ENCODE assay signal across 14 cellular contexts in genomic region chr1:154716012-154716411, GRCh38.
A peak's percentile ranks its signal among the peaks of the same experiment; 100 is the strongest.
DNase-seq lines count a peak whose midpoint lies in the region; ATAC-seq and TF ChIP-seq lines count a peak whose summit lies in the region.
"Had no signal": no experiment of that assay in that cellular context is flagged by ENCODE, and none has a peak within 500 bp of the region (broad histone marks: within the 10 kb centered on the region; RNA-seq: fewer than 3 reads in every experiment).

No MANE protein-coding gene starts in this region.

- H3K4me1 ChIP-seq in heart right ventricle, result peaks cover 0 to 43% (median 19%) of the 10 kb centered on the region in 9 donors
- peaks cover 13% of the 10 kb centered on the region for H3K4me1 ChIP-seq in suprapubic skin
- peaks cover 7% of the 10 kb centered on the region for H3K4me1 ChIP-seq in endodermal cell (ENCODE audit: control insufficient read depth, insufficient read depth, low read length)

- no peak for TF ChIP-seq EP300 in suprapubic skin (IDR thresholded peaks at IDR 0.05)

- no peak for TF ChIP-seq POLR2A in suprapubic skin (IDR thresholded peaks at IDR 0.05)

- H3K9ac ChIP-seq in endodermal cell (ENCODE audit: extremely low read depth, low read length, poor library complexity, severe bottlenecking), result no peak overlapping the region

- no peak overlapping the region for H3K4me3 ChIP-seq in heart right ventricle
- no peak overlapping the region for H3K4me3 ChIP-seq in suprapubic skin
- no peak overlapping the region for H3K4me3 ChIP-seq in endodermal cell (ENCODE audit: low read length)
- H3K4me3 ChIP-seq: A549 had no signal

- intact Hi-C loops in heart right ventricle (cut with DNase I), result no loop called here

- H3K4me3 Mint-ChIP-seq in activated naive CD4-positive, alpha-beta T cell treated with anti-CD3 and anti-CD28 coated beads, Interleukin-2, amount 50 U/mL, for 24 hours, result no peak overlapping the region
- no peak overlapping the region for H3K4me3 Mint-ChIP-seq in activated naive CD4-positive, alpha-beta T cell treated with anti-CD3 and anti-CD28 coated beads, Interleukin-2, amount 10 ng/mL, durations not matched to agents 7 days and 5 days
- no peak overlapping the region for H3K4me3 Mint-ChIP-seq in endodermal cell
- H3K4me3 Mint-ChIP-seq: naive thymus-derived CD8-positive, alpha-beta T cell had no signal

- H3K27ac Mint-ChIP-seq in activated naive CD4-positive, alpha-beta T cell treated with anti-CD3 and anti-CD28 coated beads, Interleukin-2, amount 50 U/mL, for 24 hours, result peak overlapping the region; percentile 69
- no peak overlapping the region for H3K27ac Mint-ChIP-seq in activated naive CD4-positive, alpha-beta T cell treated with anti-CD3 and anti-CD28 coated beads, Interleukin-2, amount 10 ng/mL, durations not matched to agents 7 days and 5 days
- H3K27ac Mint-ChIP-seq in endodermal cell, result no peak overlapping the region
- H3K27ac Mint-ChIP-seq: activated naive CD4-positive, alpha-beta T cell treated with anti-CD3 and anti-CD28 coated beads, Interleukin-2, amount 50 U/mL, for 72 hours had no signal

- WGBS in heart right ventricle, 2 donors, result 43% methylated on average over 2 of the region's 2 CpGs
- WGBS in suprapubic skin, result 33% methylated on average over 2 of the region's 2 CpGs
- WGBS in endodermal cell (ENCODE audit: insufficient coverage in 1 of 2, insufficient read length in 1 of 2), 2 experiments, result 83 to 89% methylated on average over 2 of the region's 2 CpGs

- H3K27me3 Mint-ChIP-seq in activated naive CD4-positive, alpha-beta T cell treated with anti-CD3 and anti-CD28 coated beads, Interleukin-2, amount 50 U/mL, for 24 hours, result no peaks in the 10 kb centered on the region
- H3K27me3 Mint-ChIP-seq in activated naive CD4-positive, alpha-beta T cell treated with anti-CD3 and anti-CD28 coated beads, Interleukin-2, amount 10 ng/mL, durations not matched to agents 7 days and 5 days, result peaks cover 21% of the 10 kb centered on the region
- H3K27me3 Mint-ChIP-seq in endodermal cell (ENCODE audit: insufficient read depth), result no peaks in the 10 kb centered on the region
- H3K27me3 Mint-ChIP-seq: naive thymus-derived CD8-positive, alpha-beta T cell had no signal

- H3K27ac ChIP-seq in heart right ventricle (peak overlapping the region in 1 of 10 donors; percentile 0), suprapubic skin (peak overlapping the region; percentile 45), endodermal cell (ENCODE audit: low read depth, low read length) (no peak overlapping the region)
- H3K27ac ChIP-seq: A549 had no signal

- ATAC-seq in heart right ventricle, result peak in 5 of 8 donors; percentile 64 to 80 (median 69)
- ATAC-seq: A549, Panc1 had no signal

- H3K9me3 ChIP-seq in heart right ventricle (no peaks in the 10 kb centered on the region), suprapubic skin (no peaks in the 10 kb centered on the region), endodermal cell (ENCODE audit: control insufficient read depth, low read length) (no peaks in the 10 kb centered on the region)
- H3K9me3 ChIP-seq: A549 had no signal

- H3K36me3 ChIP-seq in heart right ventricle (peaks cover 0 to 16% (median 0%) of the 10 kb centered on the region in 9 donors), suprapubic skin (no peaks in the 10 kb centered on the region), endodermal cell (ENCODE audit: control insufficient read depth, insufficient read depth, low read length) (no peaks in the 10 kb centered on the region)

- H3K9me3 Mint-ChIP-seq in activated naive CD4-positive, alpha-beta T cell treated with anti-CD3 and anti-CD28 coated beads, Interleukin-2, amount 50 U/mL, for 24 hours, result no peaks in the 10 kb centered on the region
- no peaks in the 10 kb centered on the region for H3K9me3 Mint-ChIP-seq in activated naive CD4-positive, alpha-beta T cell treated with anti-CD3 and anti-CD28 coated beads, Interleukin-2, amount 10 ng/mL, durations not matched to agents 7 days and 5 days
- no peaks in the 10 kb centered on the region for H3K9me3 Mint-ChIP-seq in endodermal cell
- H3K9me3 Mint-ChIP-seq: activated naive CD4-positive, alpha-beta T cell treated with anti-CD3 and anti-CD28 coated beads, Interleukin-2, amount 50 U/mL, for 72 hours; naive thymus-derived CD8-positive, alpha-beta T cell had no signal

- H3K27me3 ChIP-seq in heart right ventricle, result no peaks in the 10 kb centered on the region
- no peaks in the 10 kb centered on the region for H3K27me3 ChIP-seq in suprapubic skin
- H3K27me3 ChIP-seq in endodermal cell (ENCODE audit: control insufficient read depth, insufficient read depth, low read length, poor library complexity, severe bottlenecking), result no peaks in the 10 kb centered on the region

- TF ChIP-seq CTCF in heart right ventricle (IDR thresholded peaks at IDR 0.05) (no peak), suprapubic skin (IDR thresholded peaks at IDR 0.05) (no peak), endodermal cell (conservative IDR thresholded peaks at IDR 0.05) (no peak)

- H3K4me1 Mint-ChIP-seq in activated naive CD4-positive, alpha-beta T cell treated with anti-CD3 and anti-CD28 coated beads, Interleukin-2, amount 50 U/mL, for 24 hours, result peaks cover 28% of the 10 kb centered on the region
- peaks cover 39% of the 10 kb centered on the region for H3K4me1 Mint-ChIP-seq in activated naive CD4-positive, alpha-beta T cell treated with anti-CD3 and anti-CD28 coated beads, Interleukin-2, amount 10 ng/mL, durations not matched to agents 7 days and 5 days
- H3K4me1 Mint-ChIP-seq in endodermal cell, result peaks cover 12% of the 10 kb centered on the region

- DNase-seq in activated naive CD4-positive, alpha-beta T cell treated with anti-CD3 and anti-CD28 coated beads, Interleukin-2, amount 10 ng/mL, durations not matched to agents 7 days and 5 days, result no peak
- DNase-seq in SIG-M5 treated with dmso at 0.1 percent for 504 hours (lab: John Stamatoyannopoulos, UW; ENCODE audit: unreplicated experiment) (peak; percentile 89), heart right ventricle (no peak), suprapubic skin (ENCODE audit: low spot score in 2 of 2) (no peak), endodermal cell (no peak), NCI-H446 treated with DMSO at 0.1 percent for 48 hours (lab: John Stamatoyannopoulos, UW) (no peak), GDM1 (lab: John Stamatoyannopoulos, UW) (no peak)
- DNase-seq: activated CD4-positive, alpha-beta T cell treated with anti-CD3 and anti-CD28 coated beads for 1 hour; stimulated activated CD4-positive, alpha-beta T cell treated with anti-CD3 and anti-CD28 coated beads, Interleukin-2, amount 100 ng/mL, for 24 hours had no signal

- H3K36me3 Mint-ChIP-seq in activated naive CD4-positive, alpha-beta T cell treated with anti-CD3 and anti-CD28 coated beads, Interleukin-2, amount 50 U/mL, for 24 hours, result no peaks in the 10 kb centered on the region
- H3K36me3 Mint-ChIP-seq in activated naive CD4-positive, alpha-beta T cell treated with anti-CD3 and anti-CD28 coated beads, Interleukin-2, amount 10 ng/mL, durations not matched to agents 7 days and 5 days, result no peaks in the 10 kb centered on the region
- no peaks in the 10 kb centered on the region for H3K36me3 Mint-ChIP-seq in endodermal cell (ENCODE audit: low read depth)
- H3K36me3 Mint-ChIP-seq: activated naive CD4-positive, alpha-beta T cell treated with anti-CD3 and anti-CD28 coated beads, Interleukin-2, amount 50 U/mL, for 72 hours; naive thymus-derived CD8-positive, alpha-beta T cell had no signal

- CTCF ChIA-PET in activated naive CD4-positive, alpha-beta T cell treated with anti-CD3 and anti-CD28 coated beads, Interleukin-2, amount 10 ng/mL, durations not matched to agents 7 days and 5 days (lab: Charles Lee), result interaction anchor here (0.9 kb wide), 1 partner anchor 10 kb away, joined by 3 read pairs; no protein-coding TSS in a partner anchor
